ENCODE assay signal across 8 cellular contexts in the genomic region with DNA sequence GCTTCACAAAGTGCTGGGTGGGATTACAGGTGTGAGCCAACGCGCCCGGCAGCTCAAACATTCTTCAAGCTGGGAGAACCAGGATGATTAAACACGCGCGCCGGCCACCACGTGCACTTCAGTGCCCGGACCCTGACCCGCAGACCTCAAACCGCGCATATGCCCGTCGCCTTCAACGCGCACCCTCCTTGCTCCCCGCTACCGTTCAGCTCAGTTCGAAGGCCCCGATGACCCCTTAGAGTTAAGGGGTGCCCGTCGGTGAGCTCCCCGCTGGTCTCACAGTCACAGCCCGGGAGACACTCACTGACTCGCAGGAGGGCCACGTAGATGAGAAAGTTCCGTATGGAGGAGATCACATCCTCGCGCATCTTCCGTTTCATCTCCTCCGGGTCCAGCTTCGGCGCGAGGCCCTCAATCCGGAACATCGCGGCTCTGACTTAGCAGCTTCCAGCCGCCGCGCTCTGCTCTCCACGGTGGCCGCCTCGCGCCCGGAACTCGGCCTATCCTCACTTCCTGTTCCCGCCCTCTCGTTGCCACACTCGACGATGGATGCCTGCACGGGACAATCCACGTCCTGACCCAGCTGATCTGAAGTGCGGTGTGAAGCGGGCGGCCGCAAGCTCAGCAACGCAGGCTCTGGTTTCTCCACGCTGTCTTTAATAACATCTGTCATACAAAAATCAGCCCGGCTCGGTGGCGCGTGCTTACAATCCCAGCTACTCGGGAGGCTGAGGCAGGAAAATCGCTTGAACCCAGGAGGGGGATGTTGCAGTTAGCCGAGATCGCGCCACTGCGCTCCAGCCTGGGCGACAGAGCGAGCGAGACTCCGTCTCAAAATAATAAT.
DNase-seq lines count a peak whose midpoint lies in the region; ATAC-seq lines count a peak whose summit lies in the region.

A gene (minus strand): TSS at position 490 of the 844 bp plus-strand sequence. CDS start 65 bp downstream, at position 425.

- ATAC-seq in GM18511 (IDR thresholded peaks at IDR 0.05; ENCODE audit: unreplicated experiment), result peak; percentile 90
- peak; percentile 77 for ATAC-seq in HG03039 (IDR thresholded peaks at IDR 0.05; ENCODE audit: unreplicated experiment)

- peak; percentile 86 to 90 for DNase-seq in NCI-H2081 (lab: John Stamatoyannopoulos, UW)
- peak; percentile 67 for DNase-seq in T1000 (lab: John Stamatoyannopoulos, UW)
- DNase-seq in astrocyte of the hippocampus (ENCODE audit: low read depth, low spot score), result peak; percentile 96
- peak; percentile 86 to 91 for DNase-seq in hippocampal formation (lab: John Stamatoyannopoulos, UW)
- DNase-seq in retina, result peak; percentile 95
- no peak for DNase-seq in OCI-M2 (lab: John Stamatoyannopoulos, UW; ENCODE audit: unreplicated experiment)
